Comparison of ENCODE assay signal across 10 cellular contexts in genomic region chr2:120239488-120240287, GRCh38. TPM values are rescaled to one million over a fixed set of nuclear protein-coding genes. Genes with fewer than 3 reads are reported as not detected.
A peak's percentile ranks its signal among the peaks of the same experiment; 100 is the strongest.
DNase-seq lines count a peak whose midpoint lies in the region; TF ChIP-seq lines count a peak whose summit lies in the region.
"Had no signal": no experiment of that assay in that cellular context is flagged by ENCODE, and none has a peak within 500 bp of the region (broad histone marks: within the 10 kb centered on the region; RNA-seq: fewer than 3 reads in every experiment).

No MANE protein-coding gene starts in this region.

- H3K4me2 ChIP-seq in neural progenitor cell, result peak overlapping the region; percentile 14

- no peak overlapping the region for H3K27ac ChIP-seq in neural progenitor cell

- H3K79me2 ChIP-seq in neural progenitor cell (ENCODE audit: low read depth), result no peaks in the 10 kb centered on the region

- CTCF ChIA-PET in BJ (lab: Yijun Ruan, JAX), result interaction anchor here (1.0 to 1.6 kb wide), 4 partner anchors 9 to 64 kb away, joined by 3 to 4 read pairs (median 3); partner anchors contain the start of gene RALB

- no peaks in the 10 kb centered on the region for H3K9me3 ChIP-seq in neural progenitor cell (ENCODE audit: low read depth)

- no peak overlapping the region for H3K9ac ChIP-seq in neural progenitor cell

- H3K4me3 Mint-ChIP-seq in neural progenitor cell, result no peak overlapping the region
- no peak overlapping the region for H3K4me3 Mint-ChIP-seq in T-helper 2 cell treated with Interferon-gamma antibody and Interleukin-4, amounts not matched to agents 5 μg/mL and 100 μg/mL, for 36 hours

- peaks cover 2% of the 10 kb centered on the region for H3K9me3 Mint-ChIP-seq in neural progenitor cell
- peaks cover 18% of the 10 kb centered on the region for H3K9me3 Mint-ChIP-seq in T-helper 2 cell treated with Interferon-gamma antibody and Interleukin-4, amounts not matched to agents 5 μg/mL and 100 μg/mL, for 36 hours

- H3K36me3 ChIP-seq in BJ (ENCODE audit: control insufficient read depth, insufficient read depth, low read length) (no peaks in the 10 kb centered on the region), neural progenitor cell (no peaks in the 10 kb centered on the region)

- TF ChIP-seq CTCF in BJ (IDR thresholded peaks at IDR 0.05; ENCODE audit: insufficient read depth, low read depth, low read length) (no peak), fibroblast of mammary gland (conservative IDR thresholded peaks at IDR 0.05; ENCODE audit: control insufficient read depth, insufficient read depth, low read depth, low read length) (peak; percentile 1), neural progenitor cell (IDR thresholded peaks at IDR 0.05) (no peak)

- DNase-seq in BJ (ENCODE audit: low read depth) (peak; percentile 67), RKO (ENCODE audit: low spot score) (peak; percentile 42), fibroblast of mammary gland (ENCODE audit: low read depth) (peak; percentile 88), neural progenitor cell (ENCODE audit: low spot score) (peak; percentile 28), NCI-H524 treated with DMSO at 0.1 percent for 48 hours (lab: John Stamatoyannopoulos, UW) (no peak), SK-N-DZ (ENCODE audit: low spot score) (no peak), DMS53 treated with DMSO at 0.1 percent for 48 hours (lab: John Stamatoyannopoulos, UW; ENCODE audit: unreplicated experiment) (no peak)
- no peak for DNase-seq in T-helper 2 cell treated with Interferon-gamma antibody and Interleukin-4, amounts not matched to agents 5 μg/mL and 100 μg/mL, for 36 hours (ENCODE audit: low spot score)
- DNase-seq: DMS53, NCI-H2171 treated with DMSO at 0.1 percent for 48 hours had no signal

- H3K27ac Mint-ChIP-seq in neural progenitor cell, result peak overlapping the region; percentile 79
- no peak overlapping the region for H3K27ac Mint-ChIP-seq in T-helper 2 cell treated with Interferon-gamma antibody and Interleukin-4, amounts not matched to agents 5 μg/mL and 100 μg/mL, for 36 hours

- peaks cover 38% of the 10 kb centered on the region for H3F3A ChIP-seq in neural progenitor cell (ENCODE audit: low read depth)

- H3K27me3 ChIP-seq in BJ (ENCODE audit: control insufficient read depth, insufficient read depth, low read length), result no peaks in the 10 kb centered on the region
- H3K27me3 ChIP-seq in neural progenitor cell, result no peaks in the 10 kb centered on the region

- H3K4me1 ChIP-seq in neural progenitor cell, result peaks cover 37% of the 10 kb centered on the region

- no peaks in the 10 kb centered on the region for H4K20me1 ChIP-seq in neural progenitor cell (ENCODE audit: low read depth)

- H2AFZ ChIP-seq in neural progenitor cell (replicated peaks), result peak overlapping the region; percentile 61

- POLR2A ChIA-PET in BJ (lab: Charles Lee), result interaction anchor here (0.9 kb wide), 1 partner anchor 13 kb away, joined by 3 read pairs; the partner anchor contains the start of gene RALB

- H3K36me3 Mint-ChIP-seq in neural progenitor cell, result no peaks in the 10 kb centered on the region
- peaks cover 9% of the 10 kb centered on the region for H3K36me3 Mint-ChIP-seq in T-helper 2 cell treated with Interferon-gamma antibody and Interleukin-4, amounts not matched to agents 5 μg/mL and 100 μg/mL, for 36 hours (ENCODE audit: low read depth)

- H3K4me3 ChIP-seq in BJ (ENCODE audit: low read depth, low read length), result no peak overlapping the region
- no peak overlapping the region for H3K4me3 ChIP-seq in fibroblast of mammary gland (ENCODE audit: control insufficient read depth, low read depth, low read length)
- no peak overlapping the region for H3K4me3 ChIP-seq in neural progenitor cell

- peaks cover 35% of the 10 kb centered on the region for H3K4me1 Mint-ChIP-seq in neural progenitor cell
- peaks cover 5% of the 10 kb centered on the region for H3K4me1 Mint-ChIP-seq in T-helper 2 cell treated with Interferon-gamma antibody and Interleukin-4, amounts not matched to agents 5 μg/mL and 100 μg/mL, for 36 hours (ENCODE audit: low read depth)

- peaks cover 8% of the 10 kb centered on the region for H3K27me3 Mint-ChIP-seq in neural progenitor cell (ENCODE audit: insufficient read depth, low read depth)
- no peaks in the 10 kb centered on the region for H3K27me3 Mint-ChIP-seq in T-helper 2 cell treated with Interferon-gamma antibody and Interleukin-4, amounts not matched to agents 5 μg/mL and 100 μg/mL, for 36 hours (ENCODE audit: low read depth)

RNA-seq across cellular contexts. Expression of gene RALB, which starts 13.0 kb away (rescaled TPM):
- polyA plus RNA-seq in BJ (2011; rRNA removed), result 33.3 and 60.7 TPM in 2 replicates
- 29.6 and 38.8 TPM in 2 replicates for polyA minus RNA-seq in BJ (2011; rRNA and poly(A)+ RNA removed)
- 55.3 and 79.8 TPM in 2 replicates for total RNA-seq in neural progenitor cell (ENCODE audit: low replicate concordance)
- polyA plus RNA-seq in SK-N-DZ (2014; cell fraction: cytosol; rRNA removed), result 11.0 and 14.1 TPM in 2 replicates
- 4.6 and 6.6 TPM in 2 replicates for polyA plus RNA-seq in SK-N-DZ (2014; cell fraction: nucleus; rRNA removed)

RNA-seq across cellular contexts. Expression of gene TMEM185B, which starts 16.5 kb away (rescaled TPM):
- polyA plus RNA-seq in BJ (2011; rRNA removed), result 20.0 and 32.0 TPM in 2 replicates
- polyA minus RNA-seq in BJ (2011; rRNA and poly(A)+ RNA removed), result 9.6 and 12.8 TPM in 2 replicates
- total RNA-seq in neural progenitor cell (ENCODE audit: low replicate concordance), result 11.1 and 15.3 TPM in 2 replicates
- polyA plus RNA-seq in SK-N-DZ (2014; cell fraction: cytosol; rRNA removed), result 3.0 and 5.5 TPM in 2 replicates
- polyA plus RNA-seq in SK-N-DZ (2014; cell fraction: nucleus; rRNA removed), result 1.7 and 3.6 TPM in 2 replicates

Comparison
In these comparisons a context has a peak if more than half of its experiments do, and no peak if none do; other contexts are left out.
1. DNase-seq: peak in BJ (single experiment), RKO (single experiment), fibroblast of mammary gland (single experiment) and neural progenitor cell (single experiment); none in NCI-H524 treated with DMSO at 0.1 percent for 48 hours (single experiment), SK-N-DZ (single experiment), DMS53 treated with DMSO at 0.1 percent for 48 hours (single experiment) and T-helper 2 cell treated with Interferon-gamma antibody and Interleukin-4, amounts not matched to agents 5 μg/mL and 100 μg/mL, for 36 hours (single experiment).